ENCODE assay signal across 1 cellular context in genomic region chr2:159035790-159036411, GRCh38.
TF ChIP-seq lines count a peak whose summit lies in the region.

No MANE protein-coding gene starts in this region.

TF ChIP-seq in H1, 55 proteins besides CTCF, POLR2A, EP300 and RAD21 (continued from another document):
- TF ChIP-seq USF2 (IDR thresholded peaks at IDR 0.05; ENCODE audit: low read length) (no peak), JUND (IDR thresholded peaks at IDR 0.05; ENCODE audit: low read length) (peak; percentile 94), SIRT6 (IDR thresholded peaks at IDR 0.05; ENCODE audit: low read length) (no peak), EGR1 (IDR thresholded peaks at IDR 0.05; ENCODE audit: borderline replicate concordance, low read depth, low read length) (no peak), HDAC6 (IDR thresholded peaks at IDR 0.05; ENCODE audit: low read depth, low read length) (no peak), CTBP2 (IDR thresholded peaks at IDR 0.05; ENCODE audit: borderline replicate concordance, insufficient read depth, insufficient read length, low read length) (no peak), RBBP5 (IDR thresholded peaks at IDR 0.05; ENCODE audit: borderline replicate concordance, low read depth, low read length) (no peak), SP4 (IDR thresholded peaks at IDR 0.05; ENCODE audit: low read length) (no peak), ASH2L (IDR thresholded peaks at IDR 0.05; ENCODE audit: low read length) (no peak), CBX5 (IDR thresholded peaks at IDR 0.05; ENCODE audit: low read depth, low read length) (no peak), SRF (IDR thresholded peaks at IDR 0.05; ENCODE audit: low read depth, low read length) (no peak), JUN (IDR thresholded peaks at IDR 0.05; ENCODE audit: low read depth, low read length) (peak; percentile 80), RXRA (IDR thresholded peaks at IDR 0.05; ENCODE audit: insufficient read depth, low read depth, low read length) (no peak), ATF2 (IDR thresholded peaks at IDR 0.05; ENCODE audit: low read length) (0 out of 2 replicates have a peak, but pooled peaks have one; percentile 66), SAP30 (IDR thresholded peaks at IDR 0.05; ENCODE audit: insufficient read depth, insufficient replicate concordance, low read length) (no peak)
